Comparison of ENCODE assay signal across 22 cellular contexts in the genomic region with DNA sequence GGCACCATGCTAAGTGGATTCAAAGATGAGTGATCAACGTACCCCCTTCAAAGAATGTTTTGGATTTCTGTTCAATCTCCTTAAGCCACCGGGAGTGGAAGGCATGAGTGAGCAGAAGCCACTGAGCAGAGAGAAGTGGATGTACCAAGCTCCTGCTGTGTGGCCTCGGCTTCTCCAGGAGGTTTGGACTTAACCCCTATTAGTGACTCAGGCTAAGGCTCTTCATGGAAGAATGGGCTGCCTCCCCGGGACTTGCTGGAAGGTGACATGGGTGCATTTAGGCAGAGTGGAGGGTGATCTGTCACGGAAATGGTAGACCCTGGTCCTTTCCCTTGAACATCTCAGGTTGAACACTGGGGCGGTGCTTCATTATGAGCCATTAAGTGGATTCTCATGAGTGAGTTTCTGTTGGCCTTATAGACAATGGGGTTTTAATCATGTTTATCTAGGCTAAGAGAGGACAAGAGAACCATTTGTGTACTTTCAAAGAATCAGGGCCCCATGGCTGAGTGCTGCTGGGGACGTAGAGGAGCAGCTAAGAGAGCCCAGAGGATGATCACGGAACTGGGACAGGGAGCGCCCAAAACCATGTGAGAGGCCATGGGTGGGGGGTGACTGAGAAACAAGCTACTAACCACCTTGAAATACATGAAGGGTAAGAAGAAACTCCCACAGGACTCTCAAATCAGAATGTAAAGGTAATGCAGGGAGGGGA.
"Had no signal": no experiment of that assay in that cellular context is flagged by ENCODE, and none has a peak within 500 bp of the region (broad histone marks: within the 10 kb centered on the region; RNA-seq: fewer than 3 reads in every experiment).

No MANE protein-coding gene starts in this region.

- H3K4me3 ChIP-seq: left ventricle myocardium inferior, lower lobe of right lung, psoas muscle, right lobe of liver, spleen, tibial nerve, upper lobe of right lung, vagina had no signal

- FAIRE-seq: endothelial cell of umbilical vein, keratinocyte had no signal

- H3K36me3 ChIP-seq: left ventricle myocardium inferior, lower lobe of right lung, right lobe of liver, spleen, tibial nerve, upper lobe of right lung, vagina had no signal

- H3K4me1 ChIP-seq: foreskin keratinocyte, right lobe of liver, tibial nerve, vagina had no signal

- H3K79me2 ChIP-seq: parathyroid adenoma had no signal

- H3K27me3 ChIP-seq: right lobe of liver, upper lobe of right lung, vagina had no signal

- ATAC-seq: foreskin keratinocyte; left cardiac atrium; lower lobe of right lung; natural killer cell; psoas muscle; right lobe of liver; stimulated activated memory B cell treated with anti-CD40 and anti-IgM and Interleukin-4, amounts not matched to agents 10 μg/mL and 1 μg/mL and 100 μg/mL, for 72 hours; upper lobe of right lung had no signal

- H3K27ac ChIP-seq: foreskin keratinocyte, left ventricle myocardium inferior, lower lobe of right lung, parathyroid adenoma, psoas muscle, right lobe of liver, spleen, tibial nerve, upper lobe of right lung, vagina had no signal

- H3K9ac ChIP-seq: parathyroid adenoma had no signal

- DNase-seq: effector CD4-positive, alpha-beta T cell; endodermal cell; erythroblast; foreskin keratinocyte; immature natural killer cell; left cardiac atrium; left ventricle myocardium inferior; lower lobe of right lung; natural killer cell; psoas muscle; right lobe of liver; spleen; stimulated activated CD4-positive, alpha-beta T cell treated with anti-CD3 and anti-CD28 coated beads, Interleukin-15, amount 100 ng/mL, for 24 hours; stimulated activated CD4-positive, alpha-beta T cell treated with anti-CD3 and anti-CD28 coated beads, Interleukin-1b, Interleukin-23, amount 100 ng/mL, for 48 hours; stimulated activated CD4-positive, alpha-beta T cell treated with anti-CD3 and anti-CD28 coated beads, Interleukin-4, amount 100 ng/mL, for 24 hours; upper lobe of right lung had no signal

- H3K9me3 ChIP-seq: left ventricle myocardium inferior, lower lobe of right lung, psoas muscle, right lobe of liver, spleen, tibial nerve, upper lobe of right lung, vagina had no signal
